In the genomic region with DNA sequence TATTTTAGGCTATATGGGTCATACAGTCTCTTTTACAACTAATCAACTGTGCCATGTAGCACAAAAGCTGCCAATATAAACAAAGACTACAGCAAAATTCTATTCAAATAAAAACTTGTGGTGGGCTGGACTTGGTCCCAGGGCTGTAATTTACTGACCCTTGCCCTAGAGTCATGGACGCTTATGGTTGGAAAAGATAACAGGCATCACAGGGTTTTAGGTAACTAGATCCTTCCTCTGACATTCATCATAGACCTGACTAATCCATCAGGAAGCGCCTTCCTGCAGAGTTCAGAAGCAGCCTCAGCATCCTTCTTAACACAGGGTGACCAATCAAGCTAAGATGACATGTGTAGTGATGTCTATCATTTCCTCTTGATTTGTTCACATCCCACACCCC, we compare ENCODE assay signal across 1 cellular context.
A peak's percentile ranks its signal among the peaks of the same experiment; 100 is the strongest.
TF ChIP-seq lines count a peak whose summit lies in the region.

No MANE protein-coding gene starts in this region.

TF ChIP-seq in HepG2, 621 proteins besides CTCF, POLR2A, EP300 and RAD21 (continued from another document):
- TF ChIP-seq TFE3 (CRISPR knock-in tag; IDR thresholded peaks at IDR 0.05) (peak; percentile 74; the same call in 1 of the 2 replicates), FOXA3 (CRISPR knock-in tag; IDR thresholded peaks at IDR 0.05) (peak; percentile 52), ZNF644 (CRISPR knock-in tag; IDR thresholded peaks at IDR 0.05; ENCODE audit: low read depth) (peak; percentile 12; the same call in 1 of the 2 replicates), FOXP1 (IDR thresholded peaks at IDR 0.05) (no peak), FOXP1 (CRISPR knock-in tag; IDR thresholded peaks at IDR 0.05) (peak; percentile 25; the same call in 1 of the 2 replicates), PITX1 (CRISPR knock-in tag; IDR thresholded peaks at IDR 0.05) (peak; percentile 36; the same call in 1 of the 2 replicates), JDP2 (CRISPR knock-in tag; IDR thresholded peaks at IDR 0.05; ENCODE audit: borderline replicate concordance) (no peak), PAXIP1 (CRISPR knock-in tag; conservative IDR thresholded peaks at IDR 0.05) (peak; percentile 59; the same call in 1 of the 2 replicates), CHD4 (IDR thresholded peaks at IDR 0.05; ENCODE audit: borderline replicate concordance, low read length) (no peak), ZNF276 (CRISPR knock-in tag; IDR thresholded peaks at IDR 0.05; ENCODE audit: low read depth) (no peak), ZNF354B (CRISPR knock-in tag; IDR thresholded peaks at IDR 0.05) (no peak), SOX13 (IDR thresholded peaks at IDR 0.05) (no peak), SOX13 (CRISPR knock-in tag; conservative IDR thresholded peaks at IDR 0.05 in 1 of 2, IDR thresholded peaks at IDR 0.05 in 1 of 2) (peak in 1 of 2 experiments; percentile 68; a peak in 2 of 4 replicates), TCF7 (IDR thresholded peaks at IDR 0.05; ENCODE audit: low read depth) (0 out of 2 replicates have a peak, but pooled peaks have one; percentile 38), YY1 (IDR thresholded peaks at IDR 0.05; ENCODE audit: insufficient read depth, insufficient replicate concordance, low read depth, low read length) (no peak), SALL1 (CRISPR knock-in tag; IDR thresholded peaks at IDR 0.05) (peak; percentile 20; the same call in 1 of the 2 replicates), NFIC (IDR thresholded peaks at IDR 0.05; ENCODE audit: low read length) (peak; percentile 46; the same call in 1 of the 2 replicates), RCOR2 (CRISPR knock-in tag; IDR thresholded peaks at IDR 0.05) (peak; percentile 61), MAX (IDR thresholded peaks at IDR 0.05) (0 out of 2 replicates have a peak, but pooled peaks have one; percentile 20), HNF4G (IDR thresholded peaks at IDR 0.05; ENCODE audit: borderline replicate concordance, low read depth, low read length) (peak; percentile 76; the same call in 1 of the 2 replicates), HNF4G (CRISPR knock-in tag; IDR thresholded peaks at IDR 0.05; ENCODE audit: borderline replicate concordance, low read depth) (no peak), GATAD2A (CRISPR knock-in tag; IDR thresholded peaks at IDR 0.05) (peak; percentile 56; the same call in 1 of the 2 replicates), FOXA1 (IDR thresholded peaks at IDR 0.05) (no peak), FOXA1 (CRISPR knock-in tag; IDR thresholded peaks at IDR 0.05) (0 out of 2 replicates have a peak, but pooled peaks have one; percentile 5), TBX3 (IDR thresholded peaks at IDR 0.05; ENCODE audit: borderline replicate concordance) (no peak), STAG1 (CRISPR knock-in tag; IDR thresholded peaks at IDR 0.05) (0 out of 2 replicates have a peak, but pooled peaks have one; percentile 7), RXRB (CRISPR knock-in tag; IDR thresholded peaks at IDR 0.05; ENCODE audit: borderline replicate concordance) (peak; percentile 87), NCOA2 (CRISPR knock-in tag; IDR thresholded peaks at IDR 0.05) (peak; percentile 72), MLX (CRISPR knock-in tag; IDR thresholded peaks at IDR 0.05) (no peak), KAT8 (CRISPR knock-in tag; IDR thresholded peaks at IDR 0.05) (peak; percentile 39; the same call in 1 of the 2 replicates), ZUFSP (CRISPR knock-in tag; IDR thresholded peaks at IDR 0.05; ENCODE audit: borderline replicate concordance) (no peak), ZNF232 (CRISPR knock-in tag; IDR thresholded peaks at IDR 0.05; ENCODE audit: borderline replicate concordance) (no peak), HDAC2 (CRISPR knock-in tag; IDR thresholded peaks at IDR 0.05) (peak; percentile 34; the same call in 1 of the 2 replicates), ZNF629 (CRISPR knock-in tag; conservative IDR thresholded peaks at IDR 0.05) (no peak)
- TF ChIP-seq, protein P1, sequence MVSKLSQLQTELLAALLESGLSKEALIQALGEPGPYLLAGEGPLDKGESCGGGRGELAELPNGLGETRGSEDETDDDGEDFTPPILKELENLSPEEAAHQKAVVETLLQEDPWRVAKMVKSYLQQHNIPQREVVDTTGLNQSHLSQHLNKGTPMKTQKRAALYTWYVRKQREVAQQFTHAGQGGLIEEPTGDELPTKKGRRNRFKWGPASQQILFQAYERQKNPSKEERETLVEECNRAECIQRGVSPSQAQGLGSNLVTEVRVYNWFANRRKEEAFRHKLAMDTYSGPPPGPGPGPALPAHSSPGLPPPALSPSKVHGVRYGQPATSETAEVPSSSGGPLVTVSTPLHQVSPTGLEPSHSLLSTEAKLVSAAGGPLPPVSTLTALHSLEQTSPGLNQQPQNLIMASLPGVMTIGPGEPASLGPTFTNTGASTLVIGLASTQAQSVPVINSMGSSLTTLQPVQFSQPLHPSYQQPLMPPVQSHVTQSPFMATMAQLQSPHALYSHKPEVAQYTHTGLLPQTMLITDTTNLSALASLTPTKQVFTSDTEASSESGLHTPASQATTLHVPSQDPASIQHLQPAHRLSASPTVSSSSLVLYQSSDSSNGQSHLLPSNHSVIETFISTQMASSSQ (IDR thresholded peaks at IDR 0.05; ENCODE audit: low read depth) = no peak
- TF ChIP-seq, protein P1 (CRISPR knock-in tag; IDR thresholded peaks at IDR 0.05; ENCODE audit: borderline replicate concordance) = 0 out of 2 replicates have a peak, but pooled peaks have one; percentile 36
- TF ChIP-seq, protein P2, sequence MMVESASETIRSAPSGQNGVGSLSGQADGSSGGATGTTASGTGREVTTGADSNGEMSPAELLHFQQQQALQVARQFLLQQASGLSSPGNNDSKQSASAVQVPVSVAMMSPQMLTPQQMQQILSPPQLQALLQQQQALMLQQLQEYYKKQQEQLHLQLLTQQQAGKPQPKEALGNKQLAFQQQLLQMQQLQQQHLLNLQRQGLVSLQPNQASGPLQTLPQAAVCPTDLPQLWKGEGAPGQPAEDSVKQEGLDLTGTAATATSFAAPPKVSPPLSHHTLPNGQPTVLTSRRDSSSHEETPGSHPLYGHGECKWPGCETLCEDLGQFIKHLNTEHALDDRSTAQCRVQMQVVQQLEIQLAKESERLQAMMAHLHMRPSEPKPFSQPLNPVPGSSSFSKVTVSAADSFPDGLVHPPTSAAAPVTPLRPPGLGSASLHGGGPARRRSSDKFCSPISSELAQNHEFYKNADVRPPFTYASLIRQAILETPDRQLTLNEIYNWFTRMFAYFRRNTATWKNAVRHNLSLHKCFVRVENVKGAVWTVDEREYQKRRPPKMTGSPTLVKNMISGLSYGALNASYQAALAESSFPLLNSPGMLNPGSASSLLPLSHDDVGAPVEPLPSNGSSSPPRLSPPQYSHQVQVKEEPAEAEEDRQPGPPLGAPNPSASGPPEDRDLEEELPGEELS (CRISPR knock-in tag; IDR thresholded peaks at IDR 0.05) = 0 out of 2 replicates have a peak, but pooled peaks have one; percentile 30
